ENCODE assay signal across 28 cellular contexts in the genomic region with DNA sequence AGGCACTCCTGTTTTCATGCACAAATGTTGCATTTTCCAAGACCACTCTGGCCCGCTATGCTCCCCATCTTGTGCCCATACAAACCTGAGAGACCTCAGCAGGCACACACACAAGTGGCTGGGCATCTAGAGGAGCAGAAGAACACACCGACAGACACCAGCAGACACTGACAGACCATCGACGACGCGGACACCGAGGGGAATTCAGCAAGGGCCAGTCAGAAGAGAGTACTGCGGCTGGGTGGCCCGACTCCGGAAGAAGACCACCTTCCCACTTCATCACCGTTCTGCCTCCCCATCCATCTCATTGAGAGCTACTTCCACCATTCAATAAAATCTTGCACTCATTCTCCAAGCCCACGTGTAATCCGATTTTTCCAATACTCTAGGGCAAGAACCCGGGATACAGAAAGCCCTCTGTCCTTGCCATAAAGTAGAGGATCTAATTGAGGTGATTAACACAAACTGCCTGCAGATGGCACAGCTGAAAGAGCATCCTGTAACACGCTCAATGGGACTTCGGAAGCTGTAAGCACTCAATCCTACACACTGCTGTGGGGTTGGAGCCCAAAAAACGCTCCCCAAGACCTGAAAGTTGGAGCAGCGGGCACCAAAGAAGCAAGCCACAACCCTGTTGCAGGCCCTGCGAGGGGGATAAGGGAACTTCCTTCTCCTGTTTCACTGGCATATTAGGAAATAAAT.
DNase-seq lines count a peak whose midpoint lies in the region; ATAC-seq and TF ChIP-seq lines count a peak whose summit lies in the region.
"Had no signal": no experiment of that assay in that cellular context is flagged by ENCODE, and none has a peak within 500 bp of the region (broad histone marks: within the 10 kb centered on the region; RNA-seq: fewer than 3 reads in every experiment).

No MANE protein-coding gene starts in this region.

- H2AFZ ChIP-seq in H9 (ENCODE audit: low read length) (no peak overlapping the region), neuronal stem cell (ENCODE audit: low read length) (no peak overlapping the region)

- no peak overlapping the region for H4K5ac ChIP-seq in H9 (ENCODE audit: insufficient read length, low read depth, low read length)

- peak; percentile 15; the same call in 1 of the 3 replicates for TF ChIP-seq CTCF in H9 (conservative IDR thresholded peaks at IDR 0.05)

- H3K9me3 Mint-ChIP-seq in H9: peaks cover 15 to 17% of the 10 kb centered on the region in 2 experiments

- H3K9ac ChIP-seq in H9 (ENCODE audit: extremely low read depth, insufficient read length, low read length) (no peak overlapping the region), neuronal stem cell (ENCODE audit: low read depth, low read length, poor library complexity) (no peak overlapping the region)

- DNase-seq in H9 (peak; percentile 34), NCI-H82 treated with DMSO at 0.1 percent for 48 hours (lab: John Stamatoyannopoulos, UW; ENCODE audit: unreplicated experiment) (peak; percentile 10), globus pallidus (ENCODE audit: low spot score) (peak; percentile 46), neuronal stem cell (ENCODE audit: low spot score) (no peak), cortex of kidney (lab: John Stamatoyannopoulos, UW) (no peak)
- no peak for DNase-seq in stimulated activated CD4-positive, alpha-beta T cell treated with anti-CD3 and anti-CD28 coated beads, Interleukin-15, amount 100 ng/mL, for 24 hours
- DNase-seq in stimulated activated naive CD4-positive, alpha-beta T cell treated with Interleukin-2 at 50 U/mL for 16 hours (lab: John Stamatoyannopoulos, UW): no peak
- DNase-seq: activated CD4-positive, alpha-beta T cell treated with anti-CD3 and anti-CD28 coated beads, Interleukin-2, amount 10 ng/mL, durations not matched to agents 7 days and 5 days; activated naive CD4-positive, alpha-beta T cell treated with Interleukin-2 at 50 U/mL for 16 hours; activated T-cell treated with anti-CD3 and anti-CD28 coated beads, Interleukin-2, amount 50 U/mL, for 72 hours; adrenal gland; CD4-positive, alpha-beta T cell; DMS153; effector memory CD4-positive, alpha-beta T cell; KBM-7; MG63; NCI-H2029; NCI-H345; SHP77; stimulated activated CD4-positive, alpha-beta T cell treated with anti-CD3 and anti-CD28 coated beads, Interleukin-4, amount 100 ng/mL, for 4 hours; stimulated activated naive B cell treated with anti-CD40 and anti-IgM and Interleukin-4, amounts not matched to agents 10 μg/mL and 1 μg/mL and 100 μg/mL, for 72 hours had no signal

- H3K4me3 ChIP-seq in neuronal stem cell (ENCODE audit: low read length in 2 of 2): no peak overlapping the region
- H3K4me3 ChIP-seq: adrenal gland, heart left ventricle, MG63, right lobe of liver, thoracic aorta, vagina had no signal

- H2BK20ac ChIP-seq in H9 (ENCODE audit: low read depth, low read length, poor library complexity, severe bottlenecking): no peak overlapping the region

- H2BK12ac ChIP-seq in H9 (ENCODE audit: insufficient read length, low read depth, low read length) (no peak overlapping the region), neuronal stem cell (ENCODE audit: low read length) (no peak overlapping the region)

- H4K91ac ChIP-seq in H9 (ENCODE audit: insufficient read length, low read depth, low read length) (no peak overlapping the region), neuronal stem cell (ENCODE audit: low read depth, low read length, poor library complexity) (no peak overlapping the region)

- H2AK5ac ChIP-seq in H9 (ENCODE audit: insufficient read length, low read length): no peak overlapping the region
- no peak overlapping the region for H2AK5ac ChIP-seq in neuronal stem cell (ENCODE audit: low read depth, low read length)

- no peaks in the 10 kb centered on the region for H3K36me3 ChIP-seq in neuronal stem cell (replicated peaks in 1 of 2; ENCODE audit: control insufficient read depth in 2 of 2, insufficient read depth in 2 of 2, low read length in 2 of 2)
- H3K36me3 ChIP-seq: adrenal gland, heart left ventricle, MG63, right lobe of liver, thoracic aorta, vagina had no signal

- H3K27me3 ChIP-seq in H9 (ENCODE audit: insufficient read depth, low read length) (no peaks in the 10 kb centered on the region), neuronal stem cell (ENCODE audit: control insufficient read depth in 3 of 3, insufficient read depth in 3 of 3, low read depth in 1 of 3, low read length in 3 of 3) (no peaks in the 10 kb centered on the region)
- H3K27me3 ChIP-seq: adrenal gland, heart left ventricle, MG63, right lobe of liver, vagina had no signal

- H4K20me1 ChIP-seq in H9 (ENCODE audit: control insufficient read depth, insufficient read depth, insufficient read length): no peaks in the 10 kb centered on the region

- H2BK120ac ChIP-seq in H9 (ENCODE audit: low read depth, low read length, poor library complexity, severe bottlenecking): no peak overlapping the region
- no peak overlapping the region for H2BK120ac ChIP-seq in neuronal stem cell (ENCODE audit: low read depth, low read length)

- H3K14ac ChIP-seq in H9 (ENCODE audit: insufficient read depth, low read length) (no peak overlapping the region), neuronal stem cell (ENCODE audit: low read length) (no peak overlapping the region)

- H3K18ac ChIP-seq in H9 (ENCODE audit: insufficient read length, low read depth, low read length) (no peak overlapping the region), neuronal stem cell (ENCODE audit: low read length) (peak overlapping the region; percentile 27)

- H3K4me1 ChIP-seq in H9 (ENCODE audit: insufficient read depth, low read length): no peaks in the 10 kb centered on the region
- no peaks in the 10 kb centered on the region for H3K4me1 ChIP-seq in neuronal stem cell (ENCODE audit: control insufficient read depth in 2 of 2, insufficient read depth in 1 of 2, low read depth in 1 of 2, low read length in 2 of 2)
- H3K4me1 ChIP-seq: adrenal gland, heart left ventricle, right lobe of liver, vagina had no signal

- H3K79me1 ChIP-seq in H9 (ENCODE audit: insufficient read depth, low read depth, low read length, poor library complexity, severe bottlenecking): no peaks in the 10 kb centered on the region
- H3K79me1 ChIP-seq in neuronal stem cell (ENCODE audit: low read depth, low read length): no peaks in the 10 kb centered on the region

- H3K4me3 Mint-ChIP-seq in H9: no peak overlapping the region; a peak in 1 of 5 replicates
- H3K4me3 Mint-ChIP-seq: activated CD4-positive, alpha-beta T cell treated with anti-CD3 and anti-CD28 coated beads, Interleukin-2, amount 10 ng/mL, durations not matched to agents 7 days and 5 days; activated T-cell treated with anti-CD3 and anti-CD28 coated beads, Interleukin-2, amount 50 U/mL, for 72 hours; CD4-positive, alpha-beta T cell; neural crest cell; stimulated activated naive B cell treated with anti-CD40 and anti-IgM and Interleukin-4, amounts not matched to agents 10 μg/mL and 1 μg/mL and 100 μg/mL, for 72 hours had no signal

- H3K27ac Mint-ChIP-seq in H9: no peak overlapping the region
- H3K27ac Mint-ChIP-seq: activated CD4-positive, alpha-beta T cell treated with anti-CD3 and anti-CD28 coated beads, Interleukin-2, amount 10 ng/mL, durations not matched to agents 7 days and 5 days; activated T-cell treated with anti-CD3 and anti-CD28 coated beads, Interleukin-2, amount 50 U/mL, for 72 hours; CD4-positive, alpha-beta T cell; progenitor cell of endocrine pancreas; stimulated activated naive B cell treated with anti-CD40 and anti-IgM and Interleukin-4, amounts not matched to agents 10 μg/mL and 1 μg/mL and 100 μg/mL, for 72 hours had no signal

- H3K23me2 ChIP-seq in H9 (ENCODE audit: insufficient read length, low read depth, low read length, poor library complexity, severe bottlenecking): no peaks in the 10 kb centered on the region

- H3K9me3 ChIP-seq in H9 (ENCODE audit: control insufficient read depth, low read depth, low read length) (no peaks in the 10 kb centered on the region), neuronal stem cell (replicated peaks in 1 of 2; ENCODE audit: control insufficient read depth in 2 of 2, insufficient read depth in 1 of 2, low read depth in 1 of 2, low read length in 2 of 2) (no peaks in the 10 kb centered on the region)
- H3K9me3 ChIP-seq: adrenal gland, MG63, right lobe of liver, thoracic aorta, vagina had no signal

- H4K8ac ChIP-seq in H9 (replicated peaks; ENCODE audit: insufficient read length, low read depth, low read length): no peak overlapping the region
- no peak overlapping the region for H4K8ac ChIP-seq in neuronal stem cell (ENCODE audit: low read depth, low read length)

- H3K23ac ChIP-seq in H9 (ENCODE audit: insufficient read length, low read depth, low read length) (no peak overlapping the region), neuronal stem cell (ENCODE audit: low read depth, low read length, poor library complexity) (no peak overlapping the region)

- no peak overlapping the region for H2BK5ac ChIP-seq in H9 (ENCODE audit: insufficient read length, low read length)
- no peak overlapping the region for H2BK5ac ChIP-seq in neuronal stem cell (ENCODE audit: low read length)

- peaks cover 4 to 10% of the 10 kb centered on the region in 2 experiments for H3K4me1 Mint-ChIP-seq in H9
- H3K4me1 Mint-ChIP-seq: activated CD4-positive, alpha-beta T cell treated with anti-CD3 and anti-CD28 coated beads, Interleukin-2, amount 10 ng/mL, durations not matched to agents 7 days and 5 days; neural crest cell; stimulated activated naive B cell treated with anti-CD40 and anti-IgM and Interleukin-4, amounts not matched to agents 10 μg/mL and 1 μg/mL and 100 μg/mL, for 72 hours had no signal

- peaks cover 0 to 17% (median 2%) of the 10 kb centered on the region in 3 experiments; a peak in 3 of 7 replicates for H3K36me3 Mint-ChIP-seq in H9 (ENCODE audit: insufficient read depth in 1 of 3, low read depth in 3 of 3)
- H3K36me3 Mint-ChIP-seq: stimulated activated naive B cell treated with anti-CD40 and anti-IgM and Interleukin-4, amounts not matched to agents 10 μg/mL and 1 μg/mL and 100 μg/mL, for 72 hours had no signal

- H3K4me2 ChIP-seq in H9 (ENCODE audit: insufficient read depth, insufficient read length, low read length) (no peak overlapping the region), neuronal stem cell (ENCODE audit: insufficient read depth, low read length, poor library complexity, severe bottlenecking) (no peak overlapping the region)

- no peak overlapping the region for H2BK15ac ChIP-seq in H9 (ENCODE audit: low read depth, low read length)
- H2BK15ac ChIP-seq in neuronal stem cell (ENCODE audit: low read length): no peak overlapping the region

- H3K4ac ChIP-seq in H9 (ENCODE audit: low read depth, low read length): no peak overlapping the region
- no peak overlapping the region for H3K4ac ChIP-seq in neuronal stem cell (ENCODE audit: low read length)

- H3K27ac ChIP-seq in H9 (ENCODE audit: insufficient read length, low read depth, low read length) (no peak overlapping the region), neuronal stem cell (replicated peaks; ENCODE audit: low read length) (no peak overlapping the region)
- H3K27ac ChIP-seq: adrenal gland, heart left ventricle, right lobe of liver, thoracic aorta, vagina had no signal

- no CpG with 5 or more reads among the region's 19 CpGs for WGBS in H9 (ENCODE audit: extremely low coverage, insufficient read length, low lambda C conversion rate)
- no CpG with 5 or more reads among the region's 19 CpGs for WGBS in neuronal stem cell (ENCODE audit: extremely low coverage in 2 of 2, insufficient read length in 2 of 2, insufficient replicate concordance in 1 of 2), 2 donors

- no peak overlapping the region for H3T11ph ChIP-seq in H9 (ENCODE audit: low read length)

- no peak overlapping the region for H3K56ac ChIP-seq in H9 (ENCODE audit: insufficient read length, low read depth, low read length)

- no peaks in the 10 kb centered on the region for H3K79me2 ChIP-seq in H9 (ENCODE audit: insufficient read depth, low read length)

- H3K27me3 Mint-ChIP-seq in H9 (ENCODE audit: low read depth): no peaks in the 10 kb centered on the region; the same call in 1 of the 2 replicates
- H3K27me3 Mint-ChIP-seq: activated CD4-positive, alpha-beta T cell treated with anti-CD3 and anti-CD28 coated beads, Interleukin-2, amount 10 ng/mL, durations not matched to agents 7 days and 5 days; CD4-positive, alpha-beta T cell; progenitor cell of endocrine pancreas; stimulated activated naive B cell treated with anti-CD40 and anti-IgM and Interleukin-4, amounts not matched to agents 10 μg/mL and 1 μg/mL and 100 μg/mL, for 72 hours had no signal

- ATAC-seq in HG03457 (IDR thresholded peaks at IDR 0.05; ENCODE audit: unreplicated experiment): no peak
- ATAC-seq: activated T-cell treated with anti-CD3 and anti-CD28 coated beads, Interleukin-2, amount 50 U/mL, for 72 hours; heart left ventricle; right lobe of liver; stimulated activated naive B cell treated with anti-CD40 and anti-IgM and Interleukin-4, amounts not matched to agents 10 μg/mL and 1 μg/mL and 100 μg/mL, for 72 hours had no signal

Comparison
In these comparisons a context has a peak if more than half of its experiments do, and no peak if none do; other contexts are left out.
1. DNase-seq: peak in H9 (single experiment), NCI-H82 treated with DMSO at 0.1 percent for 48 hours (single experiment) and globus pallidus (single experiment); none in neuronal stem cell (single experiment), cortex of kidney (single experiment), stimulated activated CD4-positive, alpha-beta T cell treated with anti-CD3 and anti-CD28 coated beads, Interleukin-15, amount 100 ng/mL, for 24 hours (single experiment) and stimulated activated naive CD4-positive, alpha-beta T cell treated with Interleukin-2 at 50 U/mL for 16 hours (single experiment).